ENCODE assay signal across 3 cellular contexts in genomic region chr6:45599053-45599452, GRCh38.
TF ChIP-seq lines count a peak whose summit lies in the region.

No MANE protein-coding gene starts in this region.

TF ChIP-seq in HEK293, 187 proteins besides CTCF, POLR2A, EP300 and RAD21 (continued from another document):
- TF ChIP-seq ZNF148 (tag by site-specific recombination; IDR thresholded peaks at IDR 0.05; ENCODE audit: borderline replicate concordance) (no peak), ZNF660 (tag by site-specific recombination; IDR thresholded peaks at IDR 0.05) (no peak), WT1 (tag by site-specific recombination; IDR thresholded peaks at IDR 0.05) (no peak)
- TF ChIP-seq, protein P1, sequence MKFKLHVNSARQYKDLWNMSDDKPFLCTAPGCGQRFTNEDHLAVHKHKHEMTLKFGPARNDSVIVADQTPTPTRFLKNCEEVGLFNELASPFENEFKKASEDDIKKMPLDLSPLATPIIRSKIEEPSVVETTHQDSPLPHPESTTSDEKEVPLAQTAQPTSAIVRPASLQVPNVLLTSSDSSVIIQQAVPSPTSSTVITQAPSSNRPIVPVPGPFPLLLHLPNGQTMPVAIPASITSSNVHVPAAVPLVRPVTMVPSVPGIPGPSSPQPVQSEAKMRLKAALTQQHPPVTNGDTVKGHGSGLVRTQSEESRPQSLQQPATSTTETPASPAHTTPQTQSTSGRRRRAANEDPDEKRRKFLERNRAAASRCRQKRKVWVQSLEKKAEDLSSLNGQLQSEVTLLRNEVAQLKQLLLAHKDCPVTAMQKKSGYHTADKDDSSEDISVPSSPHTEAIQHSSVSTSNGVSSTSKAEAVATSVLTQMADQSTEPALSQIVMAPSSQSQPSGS (tag by site-specific recombination; IDR thresholded peaks at IDR 0.05; ENCODE audit: low read depth), result 0 out of 2 replicates have a peak, but pooled peaks have one; percentile 24

TF ChIP-seq in GM23338, 12 proteins besides CTCF, POLR2A, EP300 and RAD21 (continued from another document and continues in another):
- TF ChIP-seq REST (IDR thresholded peaks at IDR 0.05; ENCODE audit: unreplicated experiment) (no peak), JUNB (IDR thresholded peaks at IDR 0.05; ENCODE audit: unreplicated experiment) (no peak), NANOG (IDR thresholded peaks at IDR 0.05; ENCODE audit: borderline replicate concordance) (no peak), EZH2phosphoT487 (IDR thresholded peaks at IDR 0.05; ENCODE audit: unreplicated experiment) (no peak), CREB1 (CRISPR knock-in tag; IDR thresholded peaks at IDR 0.05; ENCODE audit: low read depth) (no peak), ZNF114 (CRISPR knock-in tag; IDR thresholded peaks at IDR 0.05) (no peak), ZNF331 (CRISPR knock-in tag; IDR thresholded peaks at IDR 0.05; ENCODE audit: low read depth) (no peak), STAT1 (IDR thresholded peaks at IDR 0.05; ENCODE audit: unreplicated experiment) (no peak)
- TF ChIP-seq, protein P2, sequence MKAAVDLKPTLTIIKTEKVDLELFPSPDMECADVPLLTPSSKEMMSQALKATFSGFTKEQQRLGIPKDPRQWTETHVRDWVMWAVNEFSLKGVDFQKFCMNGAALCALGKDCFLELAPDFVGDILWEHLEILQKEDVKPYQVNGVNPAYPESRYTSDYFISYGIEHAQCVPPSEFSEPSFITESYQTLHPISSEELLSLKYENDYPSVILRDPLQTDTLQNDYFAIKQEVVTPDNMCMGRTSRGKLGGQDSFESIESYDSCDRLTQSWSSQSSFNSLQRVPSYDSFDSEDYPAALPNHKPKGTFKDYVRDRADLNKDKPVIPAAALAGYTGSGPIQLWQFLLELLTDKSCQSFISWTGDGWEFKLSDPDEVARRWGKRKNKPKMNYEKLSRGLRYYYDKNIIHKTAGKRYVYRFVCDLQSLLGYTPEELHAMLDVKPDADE (IDR thresholded peaks at IDR 0.05), result no peak

TF ChIP-seq in SK-N-SH, 30 proteins besides CTCF, POLR2A, EP300 and RAD21 (continued from another document):
- TF ChIP-seq REST (IDR thresholded peaks at IDR 0.05; ENCODE audit: low read depth, low read length) (no peak), MXI1 (IDR thresholded peaks at IDR 0.05; ENCODE audit: low read depth, low read length) (no peak), RXRA (IDR thresholded peaks at IDR 0.05; ENCODE audit: borderline replicate concordance, low read depth) (no peak), USF1 (IDR thresholded peaks at IDR 0.05; ENCODE audit: borderline replicate concordance, low read depth) (no peak), SIN3A (IDR thresholded peaks at IDR 0.05; ENCODE audit: borderline replicate concordance, low read depth, low read length) (no peak), CHD2 (IDR thresholded peaks at IDR 0.05; ENCODE audit: low read length, partially characterized antibody) (no peak), ELF1 (IDR thresholded peaks at IDR 0.05) (no peak), GABPA (IDR thresholded peaks at IDR 0.05; ENCODE audit: low read depth) (no peak), NRF1 (IDR thresholded peaks at IDR 0.05; ENCODE audit: low read depth, low read length) (no peak), TCF12 (IDR thresholded peaks at IDR 0.05) (no peak), SMC3 (IDR thresholded peaks at IDR 0.05; ENCODE audit: low read depth, low read length) (no peak), GATA2 (CRISPR knock-in tag; IDR thresholded peaks at IDR 0.05) (no peak)
- TF ChIP-seq, protein P3, sequence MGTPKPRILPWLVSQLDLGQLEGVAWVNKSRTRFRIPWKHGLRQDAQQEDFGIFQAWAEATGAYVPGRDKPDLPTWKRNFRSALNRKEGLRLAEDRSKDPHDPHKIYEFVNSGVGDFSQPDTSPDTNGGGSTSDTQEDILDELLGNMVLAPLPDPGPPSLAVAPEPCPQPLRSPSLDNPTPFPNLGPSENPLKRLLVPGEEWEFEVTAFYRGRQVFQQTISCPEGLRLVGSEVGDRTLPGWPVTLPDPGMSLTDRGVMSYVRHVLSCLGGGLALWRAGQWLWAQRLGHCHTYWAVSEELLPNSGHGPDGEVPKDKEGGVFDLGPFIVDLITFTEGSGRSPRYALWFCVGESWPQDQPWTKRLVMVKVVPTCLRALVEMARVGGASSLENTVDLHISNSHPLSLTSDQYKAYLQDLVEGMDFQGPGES (IDR thresholded peaks at IDR 0.05; ENCODE audit: low read depth, low read length), result no peak
